Comparison of ENCODE assay signal across 8 cellular contexts in genomic region chr18:77108001-77108692, GRCh38. TPM values are rescaled to one million over a fixed set of nuclear protein-coding genes. Genes with fewer than 3 reads are reported as not detected.
DNase-seq lines count a peak whose midpoint lies in the region; ATAC-seq, FAIRE-seq and TF ChIP-seq lines count a peak whose summit lies in the region.

No MANE protein-coding gene starts in this region.

- no peaks in the 10 kb centered on the region for H3K9me2 ChIP-seq in Karpas-422 (replicated peaks; ENCODE audit: insufficient read depth, low read length)

- H3K36me3 ChIP-seq in Karpas-422 (ENCODE audit: insufficient read depth, low read length) = peaks cover 4% of the 10 kb centered on the region
- peaks cover 8 to 24% of the 10 kb centered on the region in 2 experiments for H3K36me3 ChIP-seq in keratinocyte (ENCODE audit: control insufficient read depth in 2 of 2, extremely low read depth in 1 of 2, insufficient read depth in 2 of 2, low read length in 2 of 2)

- TF ChIP-seq CTCF in keratinocyte (optimal IDR thresholded peaks at IDR 0.05 in 1 of 3, IDR thresholded peaks at IDR 0.05 in 1 of 3, conservative IDR thresholded peaks at IDR 0.05 in 1 of 3; ENCODE audit: extremely low read depth in 1 of 3, insufficient read depth in 2 of 3, low read length in 3 of 3) (no peak), GM13976 (IDR thresholded peaks at IDR 0.05; ENCODE audit: borderline replicate concordance, control extremely low read depth, extremely low read depth, insufficient read depth, missing control alignments) (no peak)

- H3K9me1 ChIP-seq in keratinocyte (ENCODE audit: control insufficient read depth, extremely low read depth, insufficient read depth, low read length) = peaks cover 2% of the 10 kb centered on the region

- H4K20me1 ChIP-seq in Karpas-422 (ENCODE audit: insufficient read depth, low read depth, low read length) = peaks cover 42% of the 10 kb centered on the region
- H4K20me1 ChIP-seq in keratinocyte (ENCODE audit: control insufficient read depth, extremely low read depth, insufficient read depth, low read length) = no peaks in the 10 kb centered on the region

- peak; percentile 39 for FAIRE-seq in keratinocyte (lab: Jason Lieb, UNC)

- peak overlapping the region; percentile 54 for H3K4me2 ChIP-seq in Karpas-422 (ENCODE audit: low read depth, low read length, poor library complexity, severe bottlenecking)
- no peak overlapping the region for H3K4me2 ChIP-seq in keratinocyte (ENCODE audit: control insufficient read depth, extremely low read depth, insufficient read depth, low read depth, low read length)

- H3K4me3 ChIP-seq in Karpas-422 (ENCODE audit: low read length) (peak overlapping the region; percentile 14; the same call in 1 of the 2 replicates), keratinocyte (ENCODE audit: control insufficient read depth in 2 of 3, extremely low read depth in 1 of 3, insufficient read depth in 2 of 3, low read depth in 1 of 3, low read length in 3 of 3) (no peak overlapping the region)

- peaks cover 75% of the 10 kb centered on the region for H3K36me3 Mint-ChIP-seq in activated naive CD8-positive, alpha-beta T cell treated with anti-CD3 and anti-CD28 coated beads for 36 hours

- dilution Hi-C loops in keratinocyte (cut with MboI; ENCODE audit: extremely low pct_ligation_motif_present, low sequenced_read_pairs) = no loop called here

- ATAC-seq in GM21447 (IDR thresholded peaks at IDR 0.05; ENCODE audit: unreplicated experiment) = peak; percentile 59
- ATAC-seq in stimulated activated naive CD8-positive, alpha-beta T cell treated with anti-CD3 and anti-CD28 coated beads, Interleukin-15, amount 100 ng/mL, for 72 hours = peak; percentile 74

- no peaks in the 10 kb centered on the region for H3K27me3 Mint-ChIP-seq in activated naive CD8-positive, alpha-beta T cell treated with anti-CD3 and anti-CD28 coated beads for 36 hours
- H3K27me3 Mint-ChIP-seq in stimulated activated naive CD8-positive, alpha-beta T cell treated with anti-CD3 and anti-CD28 coated beads, Interleukin-15, amount 100 ng/mL, for 72 hours = no peaks in the 10 kb centered on the region

- H3K27ac ChIP-seq in Karpas-422 (ENCODE audit: low read length) (peak overlapping the region; percentile 64), keratinocyte (ENCODE audit: control insufficient read depth, insufficient read depth, low read length) (no peak overlapping the region)

- in situ Hi-C loops in GM13976 (cut with MboI; ENCODE audit: low sequenced_read_pairs, unreplicated experiment) = loop anchor here (25.0 kb wide), 1 partner anchor 621 kb away; the partner anchor contains the start of gene ZNF516

- H3K9me3 ChIP-seq in Karpas-422 (ENCODE audit: low read length) = no peaks in the 10 kb centered on the region
- H3K9me3 ChIP-seq in keratinocyte (ENCODE audit: control insufficient read depth, low read depth, low read length) = no peaks in the 10 kb centered on the region

- peaks cover 31% of the 10 kb centered on the region for H3K9me3 Mint-ChIP-seq in activated naive CD8-positive, alpha-beta T cell treated with anti-CD3 and anti-CD28 coated beads for 36 hours
- peaks cover 4 to 23% of the 10 kb centered on the region in 2 donors for H3K9me3 Mint-ChIP-seq in stimulated activated naive CD8-positive, alpha-beta T cell treated with anti-CD3 and anti-CD28 coated beads, Interleukin-15, amount 100 ng/mL, for 72 hours

- peak overlapping the region; percentile 19; the same call in 1 of the 2 replicates for H3K9ac ChIP-seq in Karpas-422 (ENCODE audit: low read length)
- H3K9ac ChIP-seq in keratinocyte (ENCODE audit: control insufficient read depth, extremely low read depth, insufficient read depth, low read length) = no peak overlapping the region

- H3K4me3 Mint-ChIP-seq in activated naive CD8-positive, alpha-beta T cell treated with anti-CD3 and anti-CD28 coated beads for 36 hours = peak overlapping the region; percentile 3
- H3K4me3 Mint-ChIP-seq in stimulated activated naive CD8-positive, alpha-beta T cell treated with anti-CD3 and anti-CD28 coated beads, Interleukin-15, amount 100 ng/mL, for 72 hours = peak overlapping the region; percentile 43 to 62

- H3K27ac Mint-ChIP-seq in activated naive CD8-positive, alpha-beta T cell treated with anti-CD3 and anti-CD28 coated beads for 36 hours = peak overlapping the region; percentile 88
- H3K27ac Mint-ChIP-seq in stimulated activated naive CD8-positive, alpha-beta T cell treated with anti-CD3 and anti-CD28 coated beads, Interleukin-15, amount 100 ng/mL, for 72 hours = peak overlapping the region in 1 of 2 donors; percentile 44

- H3K79me2 ChIP-seq in Karpas-422 (ENCODE audit: low read length) = peaks cover 84% of the 10 kb centered on the region
- H3K79me2 ChIP-seq in keratinocyte (ENCODE audit: control insufficient read depth, insufficient read depth, low read length) = peaks cover 68% of the 10 kb centered on the region

- H3K4me1 ChIP-seq in Karpas-422 (ENCODE audit: low read length) (peaks cover 72% of the 10 kb centered on the region), keratinocyte (ENCODE audit: control insufficient read depth, extremely low read depth, insufficient read depth, low read length) (peaks cover 46% of the 10 kb centered on the region)

- no peak overlapping the region for H2AFZ ChIP-seq in Karpas-422 (ENCODE audit: low read length)
- no peak overlapping the region for H2AFZ ChIP-seq in keratinocyte (ENCODE audit: control insufficient read depth, low read length)

- peak; percentile 89 for DNase-seq in GM03348 (ENCODE audit: low spot score)
- peak; percentile 66 for DNase-seq in Karpas-422
- no peak for DNase-seq in activated naive CD8-positive, alpha-beta T cell treated with anti-CD3 and anti-CD28 coated beads for 36 hours
- no peak for DNase-seq in keratinocyte (ENCODE audit: low read depth, low spot score)
- peak in 1 of 2 donors; percentile 45 for DNase-seq in stimulated activated naive CD8-positive, alpha-beta T cell treated with anti-CD3 and anti-CD28 coated beads, Interleukin-15, amount 100 ng/mL, for 72 hours
- DNase-seq in GM13976 (ENCODE audit: low spot score) = no peak
- no peak for DNase-seq in HuH-7.5 (ENCODE audit: low spot score)

- H3K27me3 ChIP-seq in Karpas-422 (ENCODE audit: low read length) = no peaks in the 10 kb centered on the region
- H3K27me3 ChIP-seq in keratinocyte (ENCODE audit: control insufficient read depth, extremely low read depth, insufficient read depth, low read length) = no peaks in the 10 kb centered on the region

- H3K4me1 Mint-ChIP-seq in activated naive CD8-positive, alpha-beta T cell treated with anti-CD3 and anti-CD28 coated beads for 36 hours = peaks cover 84% of the 10 kb centered on the region
- peaks cover 100% of the 10 kb centered on the region for H3K4me1 Mint-ChIP-seq in stimulated activated naive CD8-positive, alpha-beta T cell treated with anti-CD3 and anti-CD28 coated beads, Interleukin-15, amount 100 ng/mL, for 72 hours

RNA-seq across cellular contexts. Expression of gene MBP, which starts 24.4 kb away (rescaled TPM):
- total RNA-seq in Karpas-422 (2014; rRNA removed; shearing (Covaris generic); ENCODE audit: low replicate concordance) = 58.3 and 67.8 TPM in 2 replicates
- 10 to 100 TPM; 41.2 to 45.9 TPM for total RNA-seq in activated naive CD8-positive, alpha-beta T cell treated with anti-CD3 and anti-CD28 coated beads for 36 hours
- 30.7 to 38.7 TPM (median 35.6 TPM) in 3 replicates for polyA plus RNA-seq in keratinocyte
- polyA plus RNA-seq in keratinocyte (2011; ENCODE audit: low read depth) = 38.5 TPM
- polyA plus RNA-seq in keratinocyte (2011; cell fraction: cytosol; rRNA removed) = 30.1 and 40.6 TPM in 2 replicates
- polyA plus RNA-seq in keratinocyte (2011; cell fraction: nucleus; rRNA removed) = 39.0 and 41.5 TPM in 2 replicates
- polyA plus RNA-seq in keratinocyte (2012; ENCODE audit: low replicate concordance) = 25.6 and 33.7 TPM in 2 replicates
- polyA minus RNA-seq in keratinocyte = 49.5 to 66.1 TPM (median 52.8 TPM) in 3 replicates
- polyA minus RNA-seq in keratinocyte (2011; cell fraction: cytosol; rRNA and poly(A)+ RNA removed) = 49.3 TPM
- 33.8 and 64.1 TPM in 2 replicates for polyA minus RNA-seq in keratinocyte (2011; cell fraction: nucleus; rRNA and poly(A)+ RNA removed)

Comparison
In these comparisons a context has a peak if more than half of its experiments do, and no peak if none do; other contexts are left out.
1. DNase-seq: peak in GM03348 (single experiment) and Karpas-422 (single experiment); none in activated naive CD8-positive, alpha-beta T cell treated with anti-CD3 and anti-CD28 coated beads for 36 hours (single experiment), keratinocyte (single experiment), GM13976 (single experiment) and HuH-7.5 (single experiment).